In the genomic region with DNA sequence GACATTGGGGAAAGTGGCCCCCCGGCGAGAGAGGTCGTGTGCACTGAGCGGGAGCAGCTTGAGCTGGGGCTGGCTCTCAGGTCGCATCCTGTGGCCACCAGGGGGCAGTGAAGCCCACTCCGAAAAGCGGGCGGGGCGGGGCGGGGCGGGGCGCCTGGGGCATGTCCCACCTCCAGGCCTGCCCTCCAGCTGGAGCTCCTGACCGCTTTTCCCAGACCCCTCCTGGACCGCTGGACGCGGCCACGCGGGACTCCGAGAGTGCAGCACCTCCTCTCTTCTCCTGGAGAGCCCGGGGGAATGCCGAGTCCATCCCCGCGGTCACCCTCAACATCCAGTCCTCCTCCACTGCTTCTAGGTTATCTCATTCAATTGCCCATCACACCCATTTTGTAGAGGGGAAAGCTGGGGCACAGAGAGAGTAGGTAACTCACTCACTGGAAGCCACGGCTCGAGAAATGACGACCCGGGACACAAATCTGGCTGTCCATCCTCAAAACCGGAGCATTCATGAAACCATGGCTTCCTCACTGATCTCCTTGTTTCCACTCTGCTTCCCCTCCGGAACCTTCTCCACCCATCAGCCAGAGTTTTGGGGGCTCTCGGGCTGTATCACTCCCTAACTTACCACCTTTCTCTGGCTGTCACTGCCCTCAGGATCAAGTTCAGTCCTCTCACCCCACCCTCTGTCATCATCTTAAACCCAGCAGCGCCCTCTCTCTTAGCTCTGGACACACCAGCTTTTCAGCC, we compare ENCODE assay signal across 8 cellular contexts. TPM values are rescaled to one million over a fixed set of nuclear protein-coding genes. Genes with fewer than 3 reads are reported as not detected.
DNase-seq lines count a peak whose midpoint lies in the region; ATAC-seq and TF ChIP-seq lines count a peak whose summit lies in the region.

No MANE protein-coding gene starts in this region.

- TF ChIP-seq CTCF in right lobe of liver (IDR thresholded peaks at IDR 0.05), result peak; percentile 69 to 88 (median 82)

- H3K4me3 ChIP-seq in right lobe of liver, result peak overlapping the region in 2 of 3 donors; percentile 43 to 49

- H3K9me3 ChIP-seq in right lobe of liver, result no peaks in the 10 kb centered on the region

- intact Hi-C loops in right lobe of liver (cut with DNase I), result loop anchor here (5.0 kb wide), 1 partner anchor 61 kb away; a partner anchor contains a TSS

- DNase-seq in NK-92 treated with Interleukin-12 subunit alpha and Interleukin-12 subunit beta, amount 100 ng/mL, for 24 hours (lab: John Stamatoyannopoulos, UW), result peak; percentile 74
- DNase-seq in NK-92 (lab: John Stamatoyannopoulos, UW; ENCODE audit: unreplicated experiment) (no peak), NCI-H460 (ENCODE audit: extremely low read depth, low read depth) (peak; percentile 69), dermis microvascular lymphatic vessel endothelial cell (ENCODE audit: low read depth in 2 of 2) (peak; percentile 32 to 78), right lobe of liver (peak; percentile 84 to 86 (median 86))
- peak; percentile 65 to 68 for DNase-seq in activated CD4-positive, alpha-beta T cell treated with anti-CD3 and anti-CD28 coated beads, Interleukin-2, amount 50 U/mL, for 24 hours (ENCODE audit: low read depth in 1 of 2, low spot score in 1 of 2)
- peak; percentile 82 for DNase-seq in stimulated activated CD4-positive, alpha-beta T cell treated with anti-CD3 and anti-CD28 coated beads, Interleukin-4, amount 100 ng/mL, for 24 hours

- H3K27me3 ChIP-seq in right lobe of liver, result no peaks in the 10 kb centered on the region

- peak overlapping the region; percentile 45 to 69 (median 57) for H3K27ac ChIP-seq in right lobe of liver

- 12% methylated on average over 17 of the region's 31 CpGs for WGBS in right lobe of liver (ENCODE audit: insufficient coverage, low coverage, low lambda C conversion rate, missing lambda C conversion rate)

- peaks cover 0 to 45% (median 23%) of the 10 kb centered on the region in 4 donors for H3K4me1 ChIP-seq in right lobe of liver

- ATAC-seq in HG03135 (IDR thresholded peaks at IDR 0.05; ENCODE audit: unreplicated experiment), result peak; percentile 60
- peak; percentile 73 to 78 (median 77) for ATAC-seq in right lobe of liver

- peaks cover 0 to 9% (median 2%) of the 10 kb centered on the region in 4 donors for H3K36me3 ChIP-seq in right lobe of liver

- TF ChIP-seq POLR2A in right lobe of liver (IDR thresholded peaks at IDR 0.05), result peak; percentile 72

RNA-seq across cellular contexts. Expression of a gene that starts 24.1 kb away (rescaled TPM):
- total RNA-seq in NCI-H460 (2014; rRNA removed; shearing (Covaris generic)), result not detected in 2 replicates
- not detected in 2 replicates for polyA plus RNA-seq in NCI-H460 (2014; cell fraction: nucleus; rRNA removed)
- total RNA-seq in dermis microvascular lymphatic vessel endothelial cell (not detected in 2 replicates), right lobe of liver (not detected)

RNA-seq across cellular contexts. Expression of a gene that starts 56.7 kb away (rescaled TPM):
- 125 and 149 TPM in 2 replicates for total RNA-seq in NCI-H460 (2014; rRNA removed; shearing (Covaris generic))
- polyA plus RNA-seq in NCI-H460 (2014; cell fraction: nucleus; rRNA removed), result 611 and 614 TPM in 2 replicates
- 576 and 901 TPM in 2 replicates for total RNA-seq in dermis microvascular lymphatic vessel endothelial cell
- total RNA-seq in right lobe of liver, result 100 to 1,000 TPM in 2 of 6 experiments, 10 to 100 TPM in 4; 12.9 to 300 (median 35.0) TPM
